22 cellular contexts compared by ENCODE assay signal in the genomic region with DNA sequence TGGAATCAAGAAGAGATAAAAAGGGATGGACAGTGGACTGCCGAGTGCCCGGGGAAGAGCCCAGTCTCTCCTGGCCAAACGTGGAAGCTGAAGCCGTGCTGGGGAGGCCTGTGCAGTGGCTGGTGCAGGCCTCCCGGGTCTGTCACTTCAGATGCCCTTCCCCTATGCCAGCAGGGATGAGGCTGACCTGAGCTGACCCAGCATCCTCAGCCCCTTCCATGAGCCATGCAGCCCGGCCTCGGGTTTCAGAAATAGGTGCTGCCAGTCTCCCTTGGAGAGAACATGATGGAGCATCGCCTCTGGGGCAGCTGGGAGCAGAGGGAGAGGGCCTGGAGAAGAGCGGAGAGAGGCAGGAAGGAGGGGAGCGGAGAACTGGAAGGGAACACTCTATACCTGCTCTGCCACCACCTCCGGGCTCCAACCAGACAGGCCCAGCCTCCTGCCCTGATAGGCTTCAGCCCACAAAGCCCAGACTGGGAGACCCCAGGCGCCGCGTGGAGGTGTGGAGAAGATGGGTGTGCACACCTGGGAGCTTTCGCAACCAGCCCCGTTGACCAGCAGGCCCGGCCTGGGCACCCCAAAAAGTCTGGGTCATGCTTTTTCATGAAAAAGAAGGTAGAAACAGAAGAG.
"Had no signal": no experiment of that assay in that cellular context is flagged by ENCODE, and none has a peak within 500 bp of the region (broad histone marks: within the 10 kb centered on the region; RNA-seq: fewer than 3 reads in every experiment).

No MANE protein-coding gene starts in this region.

- H3K4me1 Mint-ChIP-seq: activated B cell treated with CpG ODN at 0.5 μM for 24 hours; activated naive CD8-positive, alpha-beta T cell treated with anti-CD3 and anti-CD28 coated beads, Interleukin-2, amount 50 U/mL, for 24 hours; neural crest cell had no signal

- H3K9me3 ChIP-seq: colonic mucosa, vagina had no signal

- ATAC-seq: activated naive CD8-positive, alpha-beta T cell treated with anti-CD3 and anti-CD28 coated beads, Interleukin-2, amount 50 U/mL, for 24 hours had no signal

- H3K27me3 ChIP-seq: brain microvascular endothelial cell, colonic mucosa, ovary, tibial nerve, vagina had no signal

- H3K36me3 Mint-ChIP-seq: activated CD4-positive, alpha-beta memory T cell treated with anti-CD3 and anti-CD28 coated beads for 36 hours had no signal

- H3K9me3 Mint-ChIP-seq: endodermal cell, neural crest cell had no signal

- H3K27ac Mint-ChIP-seq: activated B cell treated with CpG ODN at 0.5 μM for 24 hours; activated CD4-positive, alpha-beta memory T cell treated with anti-CD3 and anti-CD28 coated beads for 36 hours; activated naive CD8-positive, alpha-beta T cell treated with anti-CD3 and anti-CD28 coated beads, Interleukin-2, amount 50 U/mL, for 24 hours; endodermal cell had no signal

- H3K27me3 Mint-ChIP-seq: activated B cell treated with CpG ODN at 0.5 μM for 24 hours had no signal

- DNase-seq: activated B cell treated with CpG ODN at 0.5 μM for 24 hours; activated CD4-positive, alpha-beta memory T cell treated with anti-CD3 and anti-CD28 coated beads for 36 hours; activated CD4-positive, alpha-beta T cell treated with anti-CD3 and anti-CD28 coated beads for 4 hours; activated naive CD4-positive, alpha-beta T cell; activated naive CD8-positive, alpha-beta T cell treated with anti-CD3 and anti-CD28 coated beads, Interleukin-2, amount 50 U/mL, for 24 hours; activated T-cell treated with anti-CD3 and anti-CD28 coated beads for 4 hours; anterior cingulate cortex; central memory CD4-positive, alpha-beta T cell; colonic mucosa; endodermal cell; foreskin fibroblast; hippocampal formation; islet precursor cell; stimulated activated CD4-positive, alpha-beta T cell treated with anti-CD3 and anti-CD28 coated beads, Interleukin-12 subunit alpha, Interleukin-12 subunit beta, amount 100 ng/mL, for 4 hours; stimulated activated CD4-positive, alpha-beta T cell treated with anti-CD3 and anti-CD28 coated beads, Interleukin-1b, Interleukin-23, amount 100 ng/mL, for 48 hours; stimulated activated naive CD4-positive, alpha-beta T cell treated with Interleukin-2 at 50 U/mL for 16 hours had no signal

- H3K4me1 ChIP-seq: colonic mucosa, tibial nerve, vagina had no signal

- H3K36me3 ChIP-seq: brain microvascular endothelial cell, colonic mucosa, ovary, tibial nerve, vagina had no signal

- H3K4me3 Mint-ChIP-seq: activated B cell treated with CpG ODN at 0.5 μM for 24 hours; activated CD4-positive, alpha-beta memory T cell treated with anti-CD3 and anti-CD28 coated beads for 36 hours; activated naive CD8-positive, alpha-beta T cell treated with anti-CD3 and anti-CD28 coated beads, Interleukin-2, amount 50 U/mL, for 24 hours; endodermal cell; neural crest cell had no signal

- H3K27ac ChIP-seq: brain microvascular endothelial cell, colonic mucosa, epithelial cell of prostate, ovary, tibial nerve, vagina had no signal

- H3K4me3 ChIP-seq: colonic mucosa, ovary, tibial nerve, vagina had no signal
